Comparison of ENCODE assay signal across 12 cellular contexts in genomic region chr7:137908106-137908505, GRCh38.
"Had no signal": no experiment of that assay in that cellular context is flagged by ENCODE, and none has a peak within 500 bp of the region (broad histone marks: within the 10 kb centered on the region; RNA-seq: fewer than 3 reads in every experiment).

No MANE protein-coding gene starts in this region.

- H3K9me3 Mint-ChIP-seq: activated T-cell treated with anti-CD3 and anti-CD28 coated beads, Interleukin-2, amount 50 U/mL, for 24 hours; effector memory CD8-positive, alpha-beta T cell had no signal

- H3K27me3 Mint-ChIP-seq: activated naive CD8-positive, alpha-beta T cell; activated T-cell treated with anti-CD3 and anti-CD28 coated beads, Interleukin-2, amount 50 U/mL, for 24 hours; effector memory CD8-positive, alpha-beta T cell had no signal

- ATAC-seq: effector memory CD8-positive, alpha-beta T cell had no signal

- H3K9me3 ChIP-seq: breast epithelium, ovary had no signal

- DNase-seq: activated gamma-delta T cell; activated T-cell treated with anti-CD3 and anti-CD28 coated beads, Interleukin-2, amount 50 U/mL, for 24 hours; anterior cingulate cortex; effector memory CD8-positive, alpha-beta T cell; head of caudate nucleus; left ventricle myocardium superior; ovary; SIG-M5 had no signal

- H3K4me1 ChIP-seq: breast epithelium had no signal

- H3K27me3 ChIP-seq: breast epithelium, ovary had no signal

- H3K36me3 ChIP-seq: breast epithelium, ovary had no signal

- H3K4me3 Mint-ChIP-seq: activated naive CD8-positive, alpha-beta T cell; activated T-cell treated with anti-CD3 and anti-CD28 coated beads, Interleukin-2, amount 50 U/mL, for 24 hours; effector memory CD8-positive, alpha-beta T cell; neural crest cell had no signal

- H3K27ac Mint-ChIP-seq: activated naive CD8-positive, alpha-beta T cell; activated T-cell treated with anti-CD3 and anti-CD28 coated beads, Interleukin-2, amount 50 U/mL, for 24 hours had no signal

- H3K4me3 ChIP-seq: breast epithelium, ovary, smooth muscle cell had no signal
